Comparison of ENCODE assay signal across 15 cellular contexts in the genomic region with DNA sequence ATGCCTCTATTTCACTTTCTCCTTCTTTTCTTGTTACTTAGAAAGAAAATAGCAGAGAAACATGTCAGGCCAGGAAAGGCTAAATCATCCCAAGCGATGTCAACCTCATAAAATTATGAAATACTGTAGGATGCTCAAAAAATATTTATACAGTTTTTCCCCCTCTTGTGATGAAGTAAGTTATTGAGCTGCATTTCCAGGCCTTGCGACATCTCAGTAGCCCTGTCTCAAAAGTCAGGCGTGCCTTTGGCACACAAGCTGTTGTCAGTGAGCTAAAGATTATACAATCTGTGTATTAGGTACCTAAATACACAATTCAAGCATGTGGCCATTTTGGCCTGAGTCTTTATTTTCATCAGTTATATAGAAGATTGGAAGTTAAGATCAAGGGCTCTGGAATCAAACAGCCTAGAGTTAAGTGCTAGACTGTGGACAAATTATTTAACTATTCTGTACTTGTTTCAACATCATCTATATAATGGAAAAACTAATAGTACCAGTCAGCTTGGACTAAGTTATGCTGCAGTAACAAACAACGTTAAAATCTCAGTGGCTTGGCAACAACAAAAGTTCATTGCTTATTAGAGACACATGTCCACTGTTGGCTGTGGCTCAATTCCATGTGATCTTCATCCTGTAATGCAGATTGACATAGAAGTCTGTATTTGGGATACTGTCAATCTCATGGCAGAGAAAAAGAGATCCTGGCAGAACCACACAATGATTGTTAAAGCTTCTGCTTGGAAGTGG.
"Had no signal": no experiment of that assay in that cellular context is flagged by ENCODE, and none has a peak within 500 bp of the region (broad histone marks: within the 10 kb centered on the region; RNA-seq: fewer than 3 reads in every experiment).

No MANE protein-coding gene starts in this region.

- DNase-seq: activated B cell treated with CpG ODN at 0.5 μM for 24 hours; activated CD4-positive, alpha-beta T cell treated with anti-CD3 and anti-CD28 coated beads for 48 hours; activated CD8-positive, alpha-beta memory T cell treated with anti-CD3 and anti-CD28 coated beads, Interleukin-2, amount 50 U/mL, for 4 hours; activated CD8-positive, alpha-beta T cell treated with anti-CD3 and anti-CD28 coated beads for 36 hours; activated gamma-delta T cell; activated T-cell treated with anti-CD3 and anti-CD28 coated beads, Interleukin-2, amount 50 U/mL, for 72 hours; amygdala; body of pancreas; effector memory CD4-positive, alpha-beta T cell; right cardiac atrium; spleen; upper lobe of right lung had no signal

- H3K27me3 ChIP-seq: body of pancreas, spleen, upper lobe of right lung had no signal

- H3K27ac ChIP-seq: body of pancreas, prostate gland, spleen, upper lobe of right lung had no signal

- H3K9me3 ChIP-seq: prostate gland, upper lobe of right lung had no signal

- H3K4me3 ChIP-seq: body of pancreas, lung, prostate gland, spleen, upper lobe of right lung had no signal

- H3K4me1 ChIP-seq: body of pancreas, prostate gland, upper lobe of right lung had no signal

- H3K36me3 ChIP-seq: prostate gland, spleen, upper lobe of right lung had no signal

- ATAC-seq: activated CD8-positive, alpha-beta T cell treated with anti-CD3 and anti-CD28 coated beads for 36 hours; activated naive CD4-positive, alpha-beta T cell treated with anti-CD3 and anti-CD28 coated beads, Interleukin-2, amount 50 U/mL, for 72 hours; activated T-cell treated with anti-CD3 and anti-CD28 coated beads, Interleukin-2, amount 50 U/mL, for 72 hours; body of pancreas; right cardiac atrium; upper lobe of right lung had no signal
